ENCODE assay signal across 13 cellular contexts in the genomic region with DNA sequence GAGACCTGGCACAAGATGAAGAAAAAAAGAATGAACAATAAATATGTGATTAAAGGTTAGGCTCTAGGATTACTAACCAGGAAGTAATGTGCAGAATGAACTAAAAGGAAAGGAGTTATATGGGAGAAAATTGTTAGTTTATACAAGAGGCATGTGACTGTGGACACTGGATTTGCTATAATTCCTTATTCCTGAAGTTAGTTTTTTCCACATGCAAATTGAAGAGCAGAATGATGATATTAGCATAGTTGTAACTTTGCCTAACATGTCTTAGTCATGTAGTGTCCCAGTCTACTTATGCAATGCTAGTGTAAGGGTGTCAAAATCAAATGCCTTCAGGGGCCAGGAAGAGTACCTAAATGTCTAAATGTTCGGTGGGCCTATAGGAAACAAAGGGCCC. TPM values are rescaled to one million over a fixed set of nuclear protein-coding genes. Genes with fewer than 3 reads are reported as not detected.
A peak's percentile ranks its signal among the peaks of the same experiment; 100 is the strongest.
DNase-seq lines count a peak whose midpoint lies in the region; ATAC-seq and TF ChIP-seq lines count a peak whose summit lies in the region.
"Had no signal": no experiment of that assay in that cellular context is flagged by ENCODE, and none has a peak within 500 bp of the region (broad histone marks: within the 10 kb centered on the region; RNA-seq: fewer than 3 reads in every experiment).

No MANE protein-coding gene starts in this region.

- dilution Hi-C loops in IMR-90 (cut with HindIII; ENCODE audit: low sequenced_read_pairs, unreplicated experiment) = no loop called here

- H3K4me3 Mint-ChIP-seq in CD8-positive, alpha-beta T cell = no peak overlapping the region

- TF ChIP-seq RAD21 in IMR-90 (IDR thresholded peaks at IDR 0.05; ENCODE audit: low read length) = no peak

- H2AFZ ChIP-seq in IMR-90 (replicated peaks; ENCODE audit: low read length, poor library complexity) (no peak overlapping the region), osteoblast (ENCODE audit: low read length) (no peak overlapping the region)

- H3K79me2 ChIP-seq in osteoblast (ENCODE audit: insufficient read depth, low read length) = no peaks in the 10 kb centered on the region

- no peaks in the 10 kb centered on the region for H3K36me3 ChIP-seq in CD8-positive, alpha-beta T cell (ENCODE audit: insufficient read depth, low read length)
- no peaks in the 10 kb centered on the region for H3K36me3 ChIP-seq in IMR-90 (ENCODE audit: control insufficient read depth, insufficient read depth, low read length)
- no peaks in the 10 kb centered on the region for H3K36me3 ChIP-seq in osteoblast (ENCODE audit: insufficient read depth, low read length)
- H3K36me3 ChIP-seq: thoracic aorta had no signal

- H3K14ac ChIP-seq in IMR-90 (replicated peaks; ENCODE audit: low read depth, low read length) = no peak overlapping the region

- H3K18ac ChIP-seq in IMR-90 (ENCODE audit: low read depth, low read length) = no peak overlapping the region

- H3K9me3 Mint-ChIP-seq in CD8-positive, alpha-beta T cell = no peaks in the 10 kb centered on the region

- BruUV-seq in IMR-90 (replicated peaks; lab: Mats Ljungman, UMichigan) = no TSS peak

- in situ Hi-C loops in IMR-90 (cut with MboI; ENCODE audit: low sequenced_read_pairs) = no loop called here

- no peak overlapping the region for H2BK20ac ChIP-seq in IMR-90 (ENCODE audit: low read depth, low read length)

- H3K79me1 ChIP-seq in IMR-90 (ENCODE audit: low read depth in 1 of 2, low read length in 2 of 2) = no peaks in the 10 kb centered on the region; a peak in 1 of 4 replicates

- WGBS in IMR-90 (ENCODE audit: extremely low coverage in 2 of 2, insufficient read length in 1 of 2), 2 experiments = 67% methylated on average over 1 of the region's 1 CpG; no CpG with 5 or more reads in 1 of the 2 experiments

- DNase-seq in CD8-positive, alpha-beta T cell = no peak
- peak; percentile 55 for DNase-seq in IMR-90
- DNase-seq in choroid plexus epithelial cell (ENCODE audit: low read depth) = peak; percentile 53
- DNase-seq in osteoblast (ENCODE audit: insufficient read length, low spot score, missing footprints) = no peak
- DNase-seq in SIG-M5 treated with dmso at 0.1 percent for 504 hours (lab: John Stamatoyannopoulos, UW; ENCODE audit: unreplicated experiment) = no peak
- DNase-seq in SW 1271 (lab: John Stamatoyannopoulos, UW) = no peak
- DNase-seq: activated effector memory CD4-positive, alpha-beta T cell treated with Interleukin-2 at 50 U/mL for 16 hours; GOT3; NCI-H1092 treated with DMSO at 0.1 percent for 48 hours; NCI-H526; SHP77 had no signal

- intact Hi-C loops in CD8-positive, alpha-beta T cell (cut with DNase I, micrococcal nuclease) = no loop called here
- intact Hi-C loops in IMR-90 (cut with micrococcal nuclease) = loop anchor here (1.0 kb wide), 1 partner anchor 11 kb away; no protein-coding TSS in a partner anchor

- no peak overlapping the region for H3K4ac ChIP-seq in IMR-90 (ENCODE audit: low read depth, low read length)

- no peak overlapping the region for H3K9ac ChIP-seq in IMR-90 (ENCODE audit: low read depth, low read length)

- POLR2A ChIA-PET in CD8-positive, alpha-beta T cell (lab: Charles Lee) = no interaction called here
- POLR2A ChIA-PET in IMR-90 (lab: Charles Lee; ENCODE audit: unreplicated experiment) = no interaction called here

- H3K27me3 ChIP-seq in CD8-positive, alpha-beta T cell (ENCODE audit: insufficient read depth, low read length) = no peaks in the 10 kb centered on the region
- H3K27me3 ChIP-seq in IMR-90 (ENCODE audit: control insufficient read depth, insufficient read depth, low read length) (no peaks in the 10 kb centered on the region), osteoblast (ENCODE audit: insufficient read depth, low read length) (no peaks in the 10 kb centered on the region)

- no peak overlapping the region for H3K56ac ChIP-seq in IMR-90 (ENCODE audit: extremely low read depth, insufficient read depth, low read length)

- H4K20me1 ChIP-seq in IMR-90 (ENCODE audit: insufficient read depth, low read length) (no peaks in the 10 kb centered on the region), osteoblast (ENCODE audit: insufficient read depth, low read length) (no peaks in the 10 kb centered on the region)

- no peak overlapping the region for H3K27ac ChIP-seq in CD8-positive, alpha-beta T cell (ENCODE audit: low read depth, low read length)
- H3K27ac ChIP-seq in IMR-90 (ENCODE audit: insufficient read depth, low read length) (no peak overlapping the region), osteoblast (ENCODE audit: low read depth, low read length) (peak overlapping the region; percentile 8)
- H3K27ac ChIP-seq: thoracic aorta had no signal

- no peaks in the 10 kb centered on the region for H3K9me1 ChIP-seq in IMR-90 (ENCODE audit: insufficient read depth, low read length)

- H2BK15ac ChIP-seq in IMR-90 (ENCODE audit: low read depth, low read length) = no peak overlapping the region

- H2BK5ac ChIP-seq in IMR-90 (ENCODE audit: low read depth, low read length, poor library complexity, severe bottlenecking) = no peak overlapping the region

- no peak overlapping the region for H4K8ac ChIP-seq in IMR-90 (ENCODE audit: low read depth in 2 of 2, low read length in 2 of 2)

- H2AK5ac ChIP-seq in IMR-90 (ENCODE audit: low read depth, low read length) = no peak overlapping the region

- H3K36me3 Mint-ChIP-seq in CD8-positive, alpha-beta T cell = peaks cover 26% of the 10 kb centered on the region

- no peak for TF ChIP-seq POLR2A in IMR-90 (IDR thresholded peaks at IDR 0.05; ENCODE audit: low read depth, low read length)

- no peak overlapping the region for H4K91ac ChIP-seq in IMR-90 (ENCODE audit: insufficient read depth, low read depth, low read length)

- H3K4me3 ChIP-seq in CD8-positive, alpha-beta T cell (ENCODE audit: low read depth, low read length) = no peak overlapping the region
- H3K4me3 ChIP-seq in IMR-90 (ENCODE audit: insufficient read depth, low read depth, low read length) (no peak overlapping the region), choroid plexus epithelial cell (ENCODE audit: low read depth, low read length) (no peak overlapping the region), osteoblast (ENCODE audit: insufficient read depth, low read length) (no peak overlapping the region)
- H3K4me3 ChIP-seq: thoracic aorta had no signal

- ATAC-seq in CD8-positive, alpha-beta T cell = no peak
- ATAC-seq in IMR-90 (ENCODE audit: low read depth) = peak; percentile 40; the same call in 1 of the 2 replicates
- no peak for ATAC-seq in activated CD4-positive, CD25-positive, alpha-beta regulatory T cell treated with anti-CD3 and anti-CD28 coated beads, Interleukin-2, amount 50 U/mL, for 24 hours

- CTCF ChIA-PET in CD8-positive, alpha-beta T cell (lab: Charles Lee) = no interaction called here
- CTCF ChIA-PET in IMR-90 (lab: Yijun Ruan, JAX) = no interaction called here

- H2AK9ac ChIP-seq in IMR-90 (replicated peaks; ENCODE audit: low read depth, low read length, poor library complexity) = no peak overlapping the region

- no peak overlapping the region for H4K5ac ChIP-seq in IMR-90 (ENCODE audit: low read depth, low read length)

- no peaks in the 10 kb centered on the region for H3K27me3 Mint-ChIP-seq in CD8-positive, alpha-beta T cell (ENCODE audit: low read depth)

- no peak overlapping the region for H3K23ac ChIP-seq in IMR-90 (ENCODE audit: low read depth, low read length)

- no peak overlapping the region for H3K4me2 ChIP-seq in IMR-90 (ENCODE audit: low read depth, low read length)
- peak overlapping the region; percentile 21 for H3K4me2 ChIP-seq in osteoblast (ENCODE audit: insufficient read depth, low read length)

- no peaks in the 10 kb centered on the region for H3K9me3 ChIP-seq in CD8-positive, alpha-beta T cell (ENCODE audit: low read length)
- H3K9me3 ChIP-seq in IMR-90 (ENCODE audit: control insufficient read depth, insufficient read depth, low read length) (no peaks in the 10 kb centered on the region), osteoblast (ENCODE audit: low read depth, low read length) (no peaks in the 10 kb centered on the region)
- H3K9me3 ChIP-seq: thoracic aorta had no signal

- H3K4me1 ChIP-seq in CD8-positive, alpha-beta T cell (ENCODE audit: insufficient read depth, low read length) = peaks cover 32% of the 10 kb centered on the region
- H3K4me1 ChIP-seq in IMR-90 (ENCODE audit: control insufficient read depth, insufficient read depth, low read length) = no peaks in the 10 kb centered on the region
- H3K4me1 ChIP-seq in osteoblast (ENCODE audit: insufficient read depth, low read length) = peaks cover 11% of the 10 kb centered on the region

- H3K4me1 Mint-ChIP-seq in CD8-positive, alpha-beta T cell (ENCODE audit: low read depth) = peaks cover 78% of the 10 kb centered on the region

- no peak overlapping the region for H2BK120ac ChIP-seq in IMR-90 (ENCODE audit: low read depth, low read length)

- H3K27ac Mint-ChIP-seq in CD8-positive, alpha-beta T cell = peak overlapping the region; percentile 61

- no peak for TF ChIP-seq CTCF in CD8-positive, alpha-beta T cell (IDR thresholded peaks at IDR 0.05)
- no peak for TF ChIP-seq CTCF in IMR-90 (conservative IDR thresholded peaks at IDR 0.05; ENCODE audit: low read depth, low read length)
- no peak for TF ChIP-seq CTCF in choroid plexus epithelial cell (conservative IDR thresholded peaks at IDR 0.05; ENCODE audit: low read depth, low read length)
- no peak for TF ChIP-seq CTCF in osteoblast (IDR thresholded peaks at IDR 0.05; ENCODE audit: extremely low read depth, low read depth, low read length)

TF ChIP-seq in IMR-90, 13 proteins besides CTCF, POLR2A, EP300 and RAD21:
- peak; percentile 68 for TF ChIP-seq CEBPB (IDR thresholded peaks at IDR 0.05; ENCODE audit: low read depth, low read length)
- TF ChIP-seq RFX5 (IDR thresholded peaks at IDR 0.05; ENCODE audit: low read depth, low read length) = peak; percentile 53; the same call in 1 of the 2 replicates
- TF ChIP-seq CHD1 (IDR thresholded peaks at IDR 0.05; ENCODE audit: low read depth, low read length) = no peak
- no peak for TF ChIP-seq FOS (IDR thresholded peaks at IDR 0.05; ENCODE audit: low read depth, low read length)
TF ChIP-seq in IMR-90: peak in this region for 2.

RNA-seq across cellular contexts. Expression of gene CEP85L, which starts 27.9 kb away (rescaled TPM):
- total RNA-seq in CD8-positive, alpha-beta T cell = 10 to 100 TPM; 86.2 to 89.0 TPM
- total RNA-seq in IMR-90 (2012; rRNA removed) = 24.2 and 25.6 TPM in 2 replicates
- 2.0 and 2.3 TPM in 2 replicates for polyA plus RNA-seq in IMR-90 (2012; rRNA removed)
- polyA plus RNA-seq in IMR-90 (2012; cell fraction: cytosol; rRNA removed) = 0.32 and 0.99 TPM in 2 replicates
- polyA plus RNA-seq in IMR-90 (2012; cell fraction: nucleus; rRNA removed; ENCODE audit: low replicate concordance) = 3.0 and 8.0 TPM in 2 replicates
- total RNA-seq in osteoblast = 15.2 and 15.3 TPM in 2 replicates

Comparison
In these comparisons a context has a peak if more than half of its experiments do, and no peak if none do; other contexts are left out.
1. DNase-seq: peak in IMR-90 (single experiment) and choroid plexus epithelial cell (single experiment); none in CD8-positive, alpha-beta T cell (0 of 7), osteoblast (single experiment), SIG-M5 treated with dmso at 0.1 percent for 504 hours (single experiment) and SW 1271 (0 of 2).